ENCODE assay signal across 1 cellular context in genomic region chr3:117921908-117922456, GRCh38.
TF ChIP-seq lines count a peak whose summit lies in the region.

No MANE protein-coding gene starts in this region.

TF ChIP-seq in WTC11, 78 proteins besides CTCF, POLR2A, EP300 and RAD21 (continued from another document):
- no peak for TF ChIP-seq ZNF281 (CRISPR knock-in tag; IDR thresholded peaks at IDR 0.05)
- TF ChIP-seq MLX (CRISPR knock-in tag; IDR thresholded peaks at IDR 0.05), result no peak
